ENCODE assay signal across 18 cellular contexts in the genomic region with DNA sequence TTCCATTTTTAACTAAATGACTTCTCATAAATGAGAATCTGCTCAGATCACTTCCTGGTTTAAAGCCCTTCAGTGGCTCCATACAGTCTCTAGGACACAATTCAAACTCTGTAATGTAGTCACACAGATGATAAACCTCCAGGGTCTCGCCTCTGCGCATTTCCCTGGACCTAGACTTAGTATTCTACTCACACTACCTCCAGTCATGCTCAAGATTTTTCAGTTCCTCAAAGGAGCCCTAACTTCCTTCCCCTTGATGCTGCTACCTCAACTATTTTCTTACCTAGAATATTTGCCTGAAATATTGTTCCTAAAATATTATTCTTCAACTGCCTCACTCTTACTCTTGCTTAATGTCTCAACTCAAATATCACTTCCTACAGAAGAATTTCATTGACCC.
DNase-seq lines count a peak whose midpoint lies in the region; ATAC-seq and TF ChIP-seq lines count a peak whose summit lies in the region.
"Had no signal": no experiment of that assay in that cellular context is flagged by ENCODE, and none has a peak within 500 bp of the region (broad histone marks: within the 10 kb centered on the region; RNA-seq: fewer than 3 reads in every experiment).

No MANE protein-coding gene starts in this region.

- H3K27ac ChIP-seq in tibial artery: no peak overlapping the region

- no peaks in the 10 kb centered on the region for H3K27me3 ChIP-seq in tibial artery

- intact Hi-C loops in tibial artery (cut with DNase I; ENCODE audit: low total_unique reads): no loop called here

- DNase-seq in SKM-1 (lab: John Stamatoyannopoulos, UW; ENCODE audit: unreplicated experiment) (peak; percentile 6), HuH-7.5 (ENCODE audit: low spot score) (no peak), DMS79 (lab: John Stamatoyannopoulos, UW) (no peak), activated gamma-delta T cell treated with Interleukin-2 at 50 U/mL for 16 hours (no peak), tibial artery (no peak)
- DNase-seq: C1 segment of cervical spinal cord; Caco-2; CD8-positive, alpha-beta T cell; DMS153; EL; GDM1; H9 had no signal

- no peaks in the 10 kb centered on the region for H3K9me3 ChIP-seq in tibial artery
- H3K9me3 ChIP-seq: Caco-2 had no signal

- ATAC-seq in GM18519 (IDR thresholded peaks at IDR 0.05; ENCODE audit: low FRiP score, unreplicated experiment): peak; percentile 49
- ATAC-seq in GM21367 (IDR thresholded peaks at IDR 0.05; ENCODE audit: unreplicated experiment): peak; percentile 48
- peak; percentile 44 for ATAC-seq in HG02885 (IDR thresholded peaks at IDR 0.05; ENCODE audit: poor library complexity, unreplicated experiment)
- ATAC-seq: CD8-positive, alpha-beta T cell; GM12878; GM23338; HCT116 had no signal

- H3K4me3 ChIP-seq in tibial artery: no peak overlapping the region
- H3K4me3 ChIP-seq: GM12878, GM23338 had no signal

- H3K4me1 ChIP-seq in tibial artery: no peaks in the 10 kb centered on the region
- H3K4me1 ChIP-seq: Caco-2 had no signal

- no peaks in the 10 kb centered on the region for H3K36me3 ChIP-seq in tibial artery

- no peak for TF ChIP-seq CTCF in tibial artery (IDR thresholded peaks at IDR 0.05)
